8 cellular contexts compared by ENCODE assay signal in the genomic region with DNA sequence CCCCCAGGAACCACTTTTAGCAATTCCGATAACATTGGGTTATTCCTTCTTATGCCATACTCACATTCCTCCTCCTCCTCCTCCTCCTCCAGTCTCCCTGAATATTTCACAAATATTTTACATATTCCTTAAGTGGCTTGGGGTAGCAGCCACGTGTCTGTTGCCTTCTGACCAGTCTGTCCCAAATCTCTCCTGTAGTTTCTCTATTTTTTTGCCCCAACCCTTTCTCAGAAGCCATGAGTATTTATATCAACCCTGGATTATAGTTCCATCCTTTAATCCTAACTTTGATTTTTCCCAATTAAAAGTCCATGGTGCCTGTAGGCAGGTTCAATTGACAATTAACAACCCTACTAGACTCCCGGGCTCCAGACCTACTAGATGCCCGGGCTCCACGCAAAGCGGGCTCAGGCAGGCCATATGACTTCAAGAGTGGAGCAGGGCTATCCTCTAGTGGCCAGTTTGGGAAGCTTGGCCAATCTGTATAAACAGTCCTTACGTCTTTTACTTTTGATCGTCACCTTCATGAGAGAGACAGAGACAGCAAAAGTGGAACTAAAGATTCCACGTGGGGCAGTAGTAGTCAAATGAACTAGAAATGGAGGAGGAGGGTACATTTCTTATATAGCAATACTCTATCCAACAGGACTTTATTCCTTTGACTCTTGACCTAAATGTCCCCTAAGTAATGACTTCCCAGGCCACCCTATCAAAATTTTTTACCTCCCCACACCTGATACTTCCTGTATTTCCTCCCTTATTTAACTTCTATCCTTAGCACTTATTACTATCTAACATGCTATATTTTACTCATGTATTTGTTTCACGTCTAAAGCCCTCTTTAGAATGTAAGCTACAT.
DNase-seq lines count a peak whose midpoint lies in the region; ATAC-seq and TF ChIP-seq lines count a peak whose summit lies in the region.

No MANE protein-coding gene starts in this region.

- H3K27me3 ChIP-seq in OCI-LY1 (ENCODE audit: insufficient read depth, low read length): no peaks in the 10 kb centered on the region
- H3K27me3 ChIP-seq in mammary epithelial cell (ENCODE audit: insufficient read depth, low read length): no peaks in the 10 kb centered on the region

- H3F3A ChIP-seq in OCI-LY1 (ENCODE audit: insufficient read depth, low read length): no peaks in the 10 kb centered on the region

- H3K9ac ChIP-seq in OCI-LY1 (ENCODE audit: low read length) (no peak overlapping the region), mammary epithelial cell (ENCODE audit: insufficient read depth, low read length) (no peak overlapping the region)

- H3K4me2 ChIP-seq in OCI-LY1 (ENCODE audit: low read length) (peak overlapping the region; percentile 25; the same call in 1 of the 2 replicates), mammary epithelial cell (ENCODE audit: insufficient read depth, low read depth, low read length) (peak overlapping the region; percentile 6)

- 24% methylated on average over 10 of the region's 10 CpGs for WGBS in mammary epithelial cell (ENCODE audit: low coverage, missing lambda C conversion rate)

- H3K9me2 ChIP-seq in OCI-LY1 (ENCODE audit: low read depth, low read length): no peaks in the 10 kb centered on the region

- in situ Hi-C loops in mammary epithelial cell (cut with MboI; ENCODE audit: low sequenced_read_pairs in 2 of 2): no loop called here

- DNase-seq in stimulated activated CD4-positive, alpha-beta T cell treated with anti-CD3 and anti-CD28 coated beads, Interleukin-15, amount 100 ng/mL, for 24 hours: peak; percentile 28
- no peak for DNase-seq in stimulated activated CD4-positive, alpha-beta T cell treated with anti-CD3 and anti-CD28 coated beads, Interleukin-4, amount 100 ng/mL, for 1 hour
- DNase-seq in HK-2 (ENCODE audit: unreplicated experiment) (peak; percentile 32), mammary epithelial cell (peak; percentile 55), islet precursor cell (peak; percentile 69), smooth muscle cell of the brain vasculature (ENCODE audit: low read depth, low spot score) (peak; percentile 44)

- H2AFZ ChIP-seq in OCI-LY1 (ENCODE audit: low read length): no peak overlapping the region
- peak overlapping the region; percentile 47 for H2AFZ ChIP-seq in mammary epithelial cell (ENCODE audit: low read depth, low read length)

- intact Hi-C loops in mammary epithelial cell (cut with micrococcal nuclease): loop anchor here (1.0 to 5.0 kb wide), 6 partner anchors 48 to 589 kb away; no protein-coding TSS in a partner anchor

- no peaks in the 10 kb centered on the region for H3K79me2 ChIP-seq in OCI-LY1 (ENCODE audit: insufficient read depth, low read length)
- no peaks in the 10 kb centered on the region for H3K79me2 ChIP-seq in mammary epithelial cell (ENCODE audit: insufficient read depth, low read length)

- dilution Hi-C loops in mammary epithelial cell (cut with HindIII; ENCODE audit: low sequenced_read_pairs): no loop called here

- no peak overlapping the region for H3K4me3 ChIP-seq in OCI-LY1 (ENCODE audit: low read depth, low read length, poor library complexity, severe bottlenecking)
- no peak overlapping the region for H3K4me3 ChIP-seq in mammary epithelial cell (replicated peaks in 1 of 3; ENCODE audit: insufficient read depth in 1 of 3, low read depth in 2 of 3, low read length in 3 of 3)

- no peaks in the 10 kb centered on the region for H3K36me3 ChIP-seq in OCI-LY1 (ENCODE audit: insufficient read depth, low read length)
- H3K36me3 ChIP-seq in mammary epithelial cell (ENCODE audit: insufficient read depth, low read length): no peaks in the 10 kb centered on the region

- no peaks in the 10 kb centered on the region for H3K9me3 ChIP-seq in OCI-LY1 (ENCODE audit: low read length)
- no peaks in the 10 kb centered on the region for H3K9me3 ChIP-seq in mammary epithelial cell (replicated peaks; ENCODE audit: insufficient read depth, low read length)

- H4K20me1 ChIP-seq in OCI-LY1 (ENCODE audit: insufficient read depth, low read length): no peaks in the 10 kb centered on the region
- H4K20me1 ChIP-seq in mammary epithelial cell (ENCODE audit: insufficient read depth, low read length): no peaks in the 10 kb centered on the region

- H3K27ac ChIP-seq in OCI-LY1 (ENCODE audit: low read depth, low read length, poor library complexity, severe bottlenecking): no peak overlapping the region
- H3K27ac ChIP-seq in mammary epithelial cell (ENCODE audit: insufficient read depth, low read depth, low read length): no peak overlapping the region

- BruUV-seq in mammary epithelial cell (replicated peaks; lab: Mats Ljungman, UMichigan): no TSS peak

- H3K4me1 ChIP-seq in OCI-LY1 (ENCODE audit: insufficient read depth, low read length, severe bottlenecking): peaks cover 24% of the 10 kb centered on the region
- H3K4me1 ChIP-seq in mammary epithelial cell (ENCODE audit: insufficient read depth, low read length): no peaks in the 10 kb centered on the region

- TF ChIP-seq CTCF in OCI-LY1 (IDR thresholded peaks at IDR 0.05; ENCODE audit: low read length) (peak; percentile 82), mammary epithelial cell (conservative IDR thresholded peaks at IDR 0.05 in 1 of 2, IDR thresholded peaks at IDR 0.05 in 1 of 2; ENCODE audit: extremely low read depth in 1 of 2, insufficient read depth in 1 of 2, low read depth in 1 of 2, low read length in 2 of 2) (peak; percentile 94 to 99)

- ATAC-seq in HG03196 (IDR thresholded peaks at IDR 0.05; ENCODE audit: unreplicated experiment): no peak

- CTCF ChIA-PET in mammary epithelial cell (lab: Charles Lee; ENCODE audit: low non-redundant PET): interaction anchor here (0.6 to 1.1 kb wide), 2 partner anchors 49 to 1076 kb away, joined by 3 read pairs; no protein-coding TSS in a partner anchor
